ENCODE assay signal across 8 cellular contexts in the genomic region with DNA sequence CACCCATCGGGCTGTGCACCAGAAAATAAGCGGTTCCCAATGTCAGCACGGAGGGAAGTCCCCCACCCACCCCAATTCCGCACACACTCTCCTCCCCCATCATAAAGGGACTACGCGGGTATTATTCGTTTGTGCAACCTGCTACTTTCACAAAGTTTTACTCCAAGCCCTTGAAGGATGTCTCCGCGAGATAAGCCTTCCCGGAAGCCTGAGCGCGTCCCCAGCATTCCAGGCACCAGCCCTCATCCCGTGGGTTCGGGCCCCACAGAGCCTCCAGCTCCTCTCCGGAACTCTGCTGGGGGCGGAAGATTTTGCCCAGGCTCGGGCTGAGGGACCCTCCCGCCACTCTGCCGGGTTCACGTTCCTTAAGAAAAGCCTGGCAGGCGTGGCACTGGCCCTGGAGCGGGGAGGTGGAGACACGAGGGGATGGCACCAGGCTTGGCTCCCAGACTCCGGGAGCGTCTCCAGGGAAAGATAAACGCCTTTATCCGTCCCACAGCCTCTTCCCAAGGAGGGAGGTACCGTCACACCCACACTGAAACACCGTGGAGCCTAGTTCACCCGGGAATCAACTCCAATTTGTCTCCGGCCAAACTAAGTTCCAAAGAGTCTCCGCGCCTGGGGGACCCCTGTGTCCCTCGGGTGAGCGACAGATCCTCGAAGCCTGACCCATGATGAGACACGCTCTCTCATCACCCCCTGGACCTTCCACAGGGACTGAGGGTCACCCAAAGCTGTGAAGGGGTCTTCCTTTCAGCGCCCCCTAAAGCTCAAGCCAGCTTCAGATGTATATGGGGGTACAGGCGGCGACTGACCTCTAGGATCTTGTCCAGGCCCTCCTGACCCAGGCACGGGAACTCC.
DNase-seq lines count a peak whose midpoint lies in the region; ATAC-seq and TF ChIP-seq lines count a peak whose summit lies in the region.

No MANE protein-coding gene starts in this region.

- H3K9me3 Mint-ChIP-seq in activated naive CD4-positive, alpha-beta T cell treated with anti-CD3 and anti-CD28 coated beads, Interleukin-2, amount 10 ng/mL, durations not matched to agents 7 days and 5 days: no peaks in the 10 kb centered on the region
- no peaks in the 10 kb centered on the region for H3K9me3 Mint-ChIP-seq in stimulated activated memory B cell treated with anti-CD40 and anti-IgM and Interleukin-4, amounts not matched to agents 10 μg/mL and 1 μg/mL and 100 μg/mL, for 72 hours

- DNase-seq in NB4 (ENCODE audit: low read depth): peak; percentile 54
- DNase-seq in activated naive CD4-positive, alpha-beta T cell treated with anti-CD3 and anti-CD28 coated beads, Interleukin-2, amount 10 ng/mL, durations not matched to agents 7 days and 5 days: peak; percentile 33
- DNase-seq in NOMO-1 treated with dmso at 0.1 percent for 144 hours (lab: John Stamatoyannopoulos, UW; ENCODE audit: unreplicated experiment): no peak
- no peak for DNase-seq in SHP77 treated with DMSO at 0.1 percent for 48 hours (lab: John Stamatoyannopoulos, UW)
- DNase-seq in SHP77 (lab: John Stamatoyannopoulos, UW): no peak

- H3K4me3 ChIP-seq in NB4 (ENCODE audit: low read depth, low read length) (peak overlapping the region; percentile 86), mucosa of rectum (ENCODE audit: low read length in 2 of 2) (peak overlapping the region; percentile 68 to 84)

- peaks cover 12% of the 10 kb centered on the region for H3K36me3 Mint-ChIP-seq in activated naive CD4-positive, alpha-beta T cell treated with anti-CD3 and anti-CD28 coated beads, Interleukin-2, amount 10 ng/mL, durations not matched to agents 7 days and 5 days
- H3K36me3 Mint-ChIP-seq in stimulated activated memory B cell treated with anti-CD40 and anti-IgM and Interleukin-4, amounts not matched to agents 10 μg/mL and 1 μg/mL and 100 μg/mL, for 72 hours: no peaks in the 10 kb centered on the region

- peak overlapping the region; percentile 76 to 83 for H3K9ac ChIP-seq in mucosa of rectum (ENCODE audit: low read depth in 1 of 2, low read length in 2 of 2)

- no peak for TF ChIP-seq CTCF in NB4 (IDR thresholded peaks at IDR 0.05; ENCODE audit: low read depth, low read length)

- no peaks in the 10 kb centered on the region for H3K9me3 ChIP-seq in mucosa of rectum (ENCODE audit: control insufficient read depth in 2 of 2, low read length in 2 of 2)

- H3K4me3 Mint-ChIP-seq in activated naive CD4-positive, alpha-beta T cell treated with anti-CD3 and anti-CD28 coated beads, Interleukin-2, amount 10 ng/mL, durations not matched to agents 7 days and 5 days: peak overlapping the region; percentile 78
- peak overlapping the region; percentile 71 for H3K4me3 Mint-ChIP-seq in stimulated activated memory B cell treated with anti-CD40 and anti-IgM and Interleukin-4, amounts not matched to agents 10 μg/mL and 1 μg/mL and 100 μg/mL, for 72 hours

- no peaks in the 10 kb centered on the region for H3K27me3 ChIP-seq in mucosa of rectum (ENCODE audit: control insufficient read depth in 2 of 2, insufficient read depth in 2 of 2, low read length in 2 of 2)

- peaks cover 47 to 49% of the 10 kb centered on the region in 2 donors for H3K4me1 ChIP-seq in mucosa of rectum (ENCODE audit: control insufficient read depth in 2 of 2, insufficient read depth in 2 of 2, low read length in 2 of 2)

- no peak for TF ChIP-seq POLR2A in NB4 (IDR thresholded peaks at IDR 0.05; ENCODE audit: extremely low read depth, insufficient read length)

- H3K27me3 Mint-ChIP-seq in activated naive CD4-positive, alpha-beta T cell treated with anti-CD3 and anti-CD28 coated beads, Interleukin-2, amount 10 ng/mL, durations not matched to agents 7 days and 5 days: peaks cover 35% of the 10 kb centered on the region
- H3K27me3 Mint-ChIP-seq in stimulated activated memory B cell treated with anti-CD40 and anti-IgM and Interleukin-4, amounts not matched to agents 10 μg/mL and 1 μg/mL and 100 μg/mL, for 72 hours: peaks cover 47% of the 10 kb centered on the region

- CTCF ChIA-PET in activated naive CD4-positive, alpha-beta T cell treated with anti-CD3 and anti-CD28 coated beads, Interleukin-2, amount 10 ng/mL, durations not matched to agents 7 days and 5 days (lab: Charles Lee): interaction anchor here (0.9 to 2.3 kb wide), 5 partner anchors 11 to 356 kb away, joined by 3 to 19 read pairs (median 3); no protein-coding TSS in a partner anchor

- H3K27ac Mint-ChIP-seq in activated naive CD4-positive, alpha-beta T cell treated with anti-CD3 and anti-CD28 coated beads, Interleukin-2, amount 10 ng/mL, durations not matched to agents 7 days and 5 days: no peak overlapping the region
- H3K27ac Mint-ChIP-seq in stimulated activated memory B cell treated with anti-CD40 and anti-IgM and Interleukin-4, amounts not matched to agents 10 μg/mL and 1 μg/mL and 100 μg/mL, for 72 hours: no peak overlapping the region

- ATAC-seq in stimulated activated memory B cell treated with anti-CD40 and anti-IgM and Interleukin-4, amounts not matched to agents 10 μg/mL and 1 μg/mL and 100 μg/mL, for 72 hours: no peak
- ATAC-seq in HG03039 (IDR thresholded peaks at IDR 0.05; ENCODE audit: unreplicated experiment): no peak

- peak overlapping the region; percentile 78 to 84 for H3K27ac ChIP-seq in mucosa of rectum (ENCODE audit: low read depth in 2 of 2, low read length in 2 of 2)

- H3K4me1 Mint-ChIP-seq in activated naive CD4-positive, alpha-beta T cell treated with anti-CD3 and anti-CD28 coated beads, Interleukin-2, amount 10 ng/mL, durations not matched to agents 7 days and 5 days: peaks cover 66% of the 10 kb centered on the region
- H3K4me1 Mint-ChIP-seq in stimulated activated memory B cell treated with anti-CD40 and anti-IgM and Interleukin-4, amounts not matched to agents 10 μg/mL and 1 μg/mL and 100 μg/mL, for 72 hours: peaks cover 18% of the 10 kb centered on the region

- H3K36me3 ChIP-seq in mucosa of rectum (ENCODE audit: control insufficient read depth in 2 of 2, insufficient read depth in 2 of 2, low read length in 2 of 2): no peaks in the 10 kb centered on the region

Comparison
In these comparisons a context has a peak if more than half of its experiments do, and no peak if none do; other contexts are left out.
1. DNase-seq: peak in NB4 (single experiment) and activated naive CD4-positive, alpha-beta T cell treated with anti-CD3 and anti-CD28 coated beads, Interleukin-2, amount 10 ng/mL, durations not matched to agents 7 days and 5 days (single experiment); none in NOMO-1 treated with dmso at 0.1 percent for 144 hours (single experiment), SHP77 treated with DMSO at 0.1 percent for 48 hours (single experiment) and SHP77 (0 of 2).